17 cellular contexts compared by ENCODE assay signal in genomic region chr7:105209870-105210269, GRCh38.
A peak's percentile ranks its signal among the peaks of the same experiment; 100 is the strongest.
DNase-seq lines count a peak whose midpoint lies in the region; ATAC-seq and TF ChIP-seq lines count a peak whose summit lies in the region.
"Had no signal": no experiment of that assay in that cellular context is flagged by ENCODE, and none has a peak within 500 bp of the region (broad histone marks: within the 10 kb centered on the region; RNA-seq: fewer than 3 reads in every experiment).

No MANE protein-coding gene starts in this region.

- H3K9me3 Mint-ChIP-seq in CD14-positive monocyte: peaks cover 0 to 3% (median 0%) of the 10 kb centered on the region in 7 donors
- H3K9me3 Mint-ChIP-seq: T-helper 1 cell treated with Interleukin-12 subunit alpha and Interleukin-12 subunit beta and Interleukin-4 antibody, amounts not matched to agents 30 μg/mL and 1 μg/mL, for 36 hours; type B pancreatic cell had no signal

- H3K27ac ChIP-seq in KMS-11 (no peak overlapping the region), neural cell (ENCODE audit: low read length) (peak overlapping the region; percentile 20)
- H3K27ac ChIP-seq: brain microvascular endothelial cell had no signal

- H3K27me3 ChIP-seq in KMS-11 (ENCODE audit: insufficient read depth, low read depth) (no peaks in the 10 kb centered on the region), neural cell (ENCODE audit: insufficient read depth, low read depth, low read length) (no peaks in the 10 kb centered on the region)
- H3K27me3 ChIP-seq: brain microvascular endothelial cell, pancreas had no signal

- no peak for TF ChIP-seq EP300 in neural cell (conservative IDR thresholded peaks at IDR 0.05; ENCODE audit: poor library complexity, severe bottlenecking)

- H3K4me3 Mint-ChIP-seq in CD14-positive monocyte: no peak overlapping the region
- H3K4me3 Mint-ChIP-seq: type B pancreatic cell had no signal

- H3K4me3 ChIP-seq in KMS-11 (IDR thresholded peaks at IDR 0.05; ENCODE audit: insufficient read depth, low read depth, low read length) (no peak overlapping the region), choroid plexus epithelial cell (ENCODE audit: low read depth, low read length) (no peak overlapping the region), neural cell (ENCODE audit: low read length) (no peak overlapping the region)
- H3K4me3 ChIP-seq: pancreas had no signal

- DNase-seq in DMS53 treated with DMSO at 0.1 percent for 48 hours (lab: John Stamatoyannopoulos, UW; ENCODE audit: unreplicated experiment): peak; percentile 6
- peak; percentile 39 for DNase-seq in choroid plexus epithelial cell (ENCODE audit: low read depth)
- DNase-seq in CD14-positive monocyte (ENCODE audit: low spot score): no peak
- no peak for DNase-seq in NCI-H1436 (lab: John Stamatoyannopoulos, UW)
- DNase-seq: activated CD4-positive, CD25-positive, alpha-beta regulatory T cell; activated naive CD4-positive, alpha-beta T cell treated with anti-CD3 and anti-CD28 coated beads, Interleukin-2, amount 50 U/mL, for 16 hours; brain microvascular endothelial cell; KBM-7; kidney; small intestine; stimulated activated CD4-positive, alpha-beta T cell treated with anti-CD3 and anti-CD28 coated beads, Interleukin-4, amount 100 ng/mL, for 4 hours had no signal

- H3K27me3 Mint-ChIP-seq in CD14-positive monocyte (ENCODE audit: low read depth in 3 of 3): peaks cover 0 to 2% (median 0%) of the 10 kb centered on the region in 3 donors
- H3K27me3 Mint-ChIP-seq: type B pancreatic cell had no signal

- H3K9me2 ChIP-seq in neural cell (ENCODE audit: insufficient read depth, low read length): no peaks in the 10 kb centered on the region

- H3F3A ChIP-seq in neural cell (ENCODE audit: insufficient read depth, low read length, poor library complexity, severe bottlenecking): no peaks in the 10 kb centered on the region

- no peak for TF ChIP-seq CTCF in KMS-11 (conservative IDR thresholded peaks at IDR 0.05; ENCODE audit: low read depth, low read length)
- TF ChIP-seq CTCF in choroid plexus epithelial cell (conservative IDR thresholded peaks at IDR 0.05; ENCODE audit: low read depth, low read length): no peak
- TF ChIP-seq CTCF in neural cell (IDR thresholded peaks at IDR 0.05; ENCODE audit: poor library complexity, severe bottlenecking): no peak
- TF ChIP-seq CTCF in CD14-positive monocyte (IDR thresholded peaks at IDR 0.05): no peak

- TF ChIP-seq RAD21 in neural cell (conservative IDR thresholded peaks at IDR 0.05): no peak

- peaks cover 81% of the 10 kb centered on the region for H3K79me2 ChIP-seq in KMS-11 (ENCODE audit: insufficient read depth, low read depth)
- peaks cover 36% of the 10 kb centered on the region for H3K79me2 ChIP-seq in neural cell (replicated peaks; ENCODE audit: insufficient read depth, low read length)

- H3K4me1 Mint-ChIP-seq in CD14-positive monocyte: peaks cover 59% of the 10 kb centered on the region

- H3K4me2 ChIP-seq in KMS-11 (peak overlapping the region; percentile 58; the same call in 1 of the 2 replicates), neural cell (ENCODE audit: low read length) (peak overlapping the region; percentile 39)

- peaks cover 17% of the 10 kb centered on the region; the same call in 1 of the 2 replicates for H4K20me1 ChIP-seq in KMS-11 (ENCODE audit: insufficient read depth)
- no peaks in the 10 kb centered on the region for H4K20me1 ChIP-seq in neural cell (ENCODE audit: insufficient read depth)

- no peak for ATAC-seq in GM18511 (IDR thresholded peaks at IDR 0.05; ENCODE audit: unreplicated experiment)

- peaks cover 4 to 6% of the 10 kb centered on the region in 2 donors for H3K36me3 Mint-ChIP-seq in CD14-positive monocyte
- H3K36me3 Mint-ChIP-seq: type B pancreatic cell had no signal

- no peaks in the 10 kb centered on the region for H3K9me3 ChIP-seq in neural cell (ENCODE audit: low read length)
- H3K9me3 ChIP-seq: pancreas had no signal

- H3K36me3 ChIP-seq in KMS-11 (ENCODE audit: insufficient read depth) (no peaks in the 10 kb centered on the region), neural cell (ENCODE audit: insufficient read depth, low read length) (no peaks in the 10 kb centered on the region)
- H3K36me3 ChIP-seq: brain microvascular endothelial cell, pancreas had no signal

- peaks cover 77% of the 10 kb centered on the region for H3K4me1 ChIP-seq in KMS-11 (ENCODE audit: low read depth, poor library complexity, severe bottlenecking)

- intact Hi-C loops in CD14-positive monocyte (cut with micrococcal nuclease): loop anchor here in 1 of 2 donors (10.0 kb wide), 1 partner anchor 55 kb away; no protein-coding TSS in a partner anchor

- H2AFZ ChIP-seq in KMS-11 (ENCODE audit: low read depth): no peak overlapping the region
- H2AFZ ChIP-seq in neural cell (ENCODE audit: low read depth, low read length): no peak overlapping the region

- peak overlapping the region in 1 of 7 donors; percentile 92 for H3K27ac Mint-ChIP-seq in CD14-positive monocyte
- H3K27ac Mint-ChIP-seq: type B pancreatic cell had no signal

- no peak overlapping the region for H3K9ac ChIP-seq in KMS-11
- H3K9ac ChIP-seq in neural cell (ENCODE audit: low read length): no peak overlapping the region

TF ChIP-seq in neural cell, 6 proteins besides CTCF, POLR2A, EP300 and RAD21:
- no peak for TF ChIP-seq EZH2 (IDR thresholded peaks at IDR 0.05; ENCODE audit: borderline replicate concordance, insufficient read depth, low read length, poor library complexity, severe bottlenecking)
- no peak for TF ChIP-seq TAF1 (IDR thresholded peaks at IDR 0.05; ENCODE audit: low read depth)
- no peak for TF ChIP-seq MXI1 (conservative IDR thresholded peaks at IDR 0.05; ENCODE audit: poor library complexity, severe bottlenecking)
- TF ChIP-seq POLR2AphosphoS5 (IDR thresholded peaks at IDR 0.05): no peak
- TF ChIP-seq SMC3 (conservative IDR thresholded peaks at IDR 0.05; ENCODE audit: poor library complexity): no peak
- TF ChIP-seq REST (IDR thresholded peaks at IDR 0.05; ENCODE audit: borderline replicate concordance): no peak

Comparison
In these comparisons a context has a peak if more than half of its experiments do, and no peak if none do; other contexts are left out.
1. DNase-seq: peak in DMS53 treated with DMSO at 0.1 percent for 48 hours (single experiment) and choroid plexus epithelial cell (single experiment); none in CD14-positive monocyte (single experiment) and NCI-H1436 (single experiment).